Comparison of ENCODE assay signal across 20 cellular contexts in the genomic region with DNA sequence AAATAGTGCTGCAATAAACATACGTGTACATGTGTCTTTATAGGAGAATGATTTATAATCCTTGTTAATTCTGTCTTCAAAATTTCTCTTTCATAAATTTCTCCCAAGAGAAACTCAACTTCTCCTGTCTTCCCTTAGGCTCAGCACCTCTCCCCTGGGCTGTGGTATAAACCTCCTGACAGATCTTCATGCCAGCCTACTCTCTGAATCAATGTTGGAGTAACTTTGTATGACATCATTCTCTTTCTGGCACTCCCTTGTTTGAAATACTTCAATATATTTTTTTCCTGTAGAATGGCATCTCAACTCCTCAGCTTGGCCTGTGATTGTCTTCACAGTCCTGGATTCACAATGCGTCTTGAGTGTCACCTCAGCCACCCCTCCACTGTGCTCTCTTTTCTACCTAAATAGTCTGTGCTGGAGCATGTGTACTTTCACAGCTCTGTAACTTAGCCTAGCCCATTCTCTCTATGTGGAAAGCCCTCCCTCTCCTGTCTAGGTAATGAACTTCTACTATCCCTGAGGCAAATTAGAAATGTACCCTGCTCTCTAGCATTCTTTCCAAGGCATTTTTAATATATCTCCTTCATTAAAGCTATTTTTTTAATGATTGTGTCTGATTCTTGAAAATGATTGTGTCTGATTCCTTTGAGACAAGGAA.
"Had no signal": no experiment of that assay in that cellular context is flagged by ENCODE, and none has a peak within 500 bp of the region (broad histone marks: within the 10 kb centered on the region; RNA-seq: fewer than 3 reads in every experiment).

No MANE protein-coding gene starts in this region.

- ATAC-seq: foreskin keratinocyte; stimulated activated naive B cell treated with anti-CD40 and anti-IgM and Interleukin-4, amounts not matched to agents 10 μg/mL and 1 μg/mL and 100 μg/mL, for 72 hours had no signal

- DNase-seq: activated B cell treated with CpG ODN at 0.5 μM for 24 hours; activated CD4-positive, alpha-beta memory T cell treated with anti-CD3 and anti-CD28 coated beads for 36 hours; activated CD4-positive, alpha-beta T cell treated with anti-CD3 and anti-CD28 coated beads for 4 hours; activated naive CD8-positive, alpha-beta T cell treated with anti-CD3 and anti-CD28 coated beads for 36 hours; activated T-cell treated with anti-CD3 and anti-CD28 coated beads for 4 hours; amniotic stem cell; effector memory CD4-positive, alpha-beta T cell; hippocampal formation; lower lobe of right lung; spleen; stimulated activated CD4-positive, alpha-beta T cell treated with anti-CD3 and anti-CD28 coated beads, Interleukin-4, amount 100 ng/mL, for 4 hours; stimulated activated naive B cell treated with anti-CD40 and anti-IgM and Interleukin-4, amounts not matched to agents 10 μg/mL and 1 μg/mL and 100 μg/mL, for 72 hours; T-helper 2 cell had no signal

- H3K79me2 ChIP-seq: parathyroid adenoma had no signal

- H3K27me3 ChIP-seq: cardiac muscle cell, foreskin keratinocyte, spleen had no signal

- H3K4me1 ChIP-seq: foreskin keratinocyte, lower lobe of right lung, parathyroid adenoma, spleen had no signal

- H3K36me3 Mint-ChIP-seq: activated CD4-positive, alpha-beta memory T cell treated with anti-CD3 and anti-CD28 coated beads for 36 hours; activated naive CD8-positive, alpha-beta T cell treated with anti-CD3 and anti-CD28 coated beads for 36 hours; stimulated activated naive B cell treated with anti-CD40 and anti-IgM and Interleukin-4, amounts not matched to agents 10 μg/mL and 1 μg/mL and 100 μg/mL, for 72 hours had no signal

- H3K4me1 Mint-ChIP-seq: activated B cell treated with CpG ODN at 0.5 μM for 24 hours; activated naive CD8-positive, alpha-beta T cell treated with anti-CD3 and anti-CD28 coated beads for 36 hours had no signal

- H3K9me3 Mint-ChIP-seq: activated B cell treated with CpG ODN at 0.5 μM for 24 hours; activated CD4-positive, alpha-beta memory T cell treated with anti-CD3 and anti-CD28 coated beads for 36 hours; activated naive CD8-positive, alpha-beta T cell treated with anti-CD3 and anti-CD28 coated beads for 36 hours; activated T-helper 1 cell treated with anti-CD3 and anti-CD28 coated beads, Interleukin-12 subunit alpha, Interleukin-12 subunit beta, Interleukin-2, Interleukin-4 antibody, amounts not matched to agents 30 ng/mL and 10 ng/mL and 1 ng/mL, durations not matched to agents 14 hours and 24 hours and 36 hours; dendritic cell treated with granulocyte-macrophage colony-stimulating factor and Interleukin-4, amounts not matched to agents 40 ng/mL and 50 ng/mL, for 4 days; nephron; stimulated activated naive B cell treated with anti-CD40 and anti-IgM and Interleukin-4, amounts not matched to agents 10 μg/mL and 1 μg/mL and 100 μg/mL, for 72 hours had no signal

- H3K4me3 ChIP-seq: cardiac muscle cell, lower lobe of right lung, spleen had no signal

- H3K4me3 Mint-ChIP-seq: activated B cell treated with CpG ODN at 0.5 μM for 24 hours; activated CD4-positive, alpha-beta memory T cell treated with anti-CD3 and anti-CD28 coated beads for 36 hours; activated naive CD8-positive, alpha-beta T cell treated with anti-CD3 and anti-CD28 coated beads for 36 hours; activated T-helper 1 cell treated with anti-CD3 and anti-CD28 coated beads, Interleukin-12 subunit alpha, Interleukin-12 subunit beta, Interleukin-2, Interleukin-4 antibody, amounts not matched to agents 30 ng/mL and 10 ng/mL and 1 ng/mL, durations not matched to agents 14 hours and 24 hours and 36 hours; dendritic cell treated with granulocyte-macrophage colony-stimulating factor and Interleukin-4, amounts not matched to agents 40 ng/mL and 50 ng/mL, for 4 days; nephron; stimulated activated naive B cell treated with anti-CD40 and anti-IgM and Interleukin-4, amounts not matched to agents 10 μg/mL and 1 μg/mL and 100 μg/mL, for 72 hours had no signal

- H3K9me3 ChIP-seq: lower lobe of right lung, spleen had no signal

- H2AFZ ChIP-seq: parathyroid adenoma had no signal

- H3K36me3 ChIP-seq: cardiac muscle cell, lower lobe of right lung, spleen had no signal

- H3K27ac ChIP-seq: cardiac muscle cell, foreskin keratinocyte, lower lobe of right lung, parathyroid adenoma, spleen had no signal

- H3K27ac Mint-ChIP-seq: activated B cell treated with CpG ODN at 0.5 μM for 24 hours; activated CD4-positive, alpha-beta memory T cell treated with anti-CD3 and anti-CD28 coated beads for 36 hours; activated naive CD8-positive, alpha-beta T cell treated with anti-CD3 and anti-CD28 coated beads for 36 hours; activated T-helper 1 cell treated with anti-CD3 and anti-CD28 coated beads, Interleukin-12 subunit alpha, Interleukin-12 subunit beta, Interleukin-2, Interleukin-4 antibody, amounts not matched to agents 30 ng/mL and 10 ng/mL and 1 ng/mL, durations not matched to agents 14 hours and 24 hours and 36 hours; dendritic cell treated with granulocyte-macrophage colony-stimulating factor and Interleukin-4, amounts not matched to agents 40 ng/mL and 50 ng/mL, for 4 days; nephron; stimulated activated naive B cell treated with anti-CD40 and anti-IgM and Interleukin-4, amounts not matched to agents 10 μg/mL and 1 μg/mL and 100 μg/mL, for 72 hours had no signal

- H3K9ac ChIP-seq: parathyroid adenoma had no signal

- H3K27me3 Mint-ChIP-seq: activated naive CD8-positive, alpha-beta T cell treated with anti-CD3 and anti-CD28 coated beads for 36 hours; dendritic cell treated with granulocyte-macrophage colony-stimulating factor and Interleukin-4, amounts not matched to agents 40 ng/mL and 50 ng/mL, for 4 days had no signal

- FAIRE-seq: islet of Langerhans had no signal
